ENCODE assay signal across 13 cellular contexts in genomic region chr12:820336-820735, GRCh38.
"Had no signal": no experiment of that assay in that cellular context is flagged by ENCODE, and none has a peak within 500 bp of the region (broad histone marks: within the 10 kb centered on the region; RNA-seq: fewer than 3 reads in every experiment).

No MANE protein-coding gene starts in this region.

- H3K4me1 ChIP-seq: breast epithelium had no signal

- H3K4me3 ChIP-seq: breast epithelium, dorsolateral prefrontal cortex, lung, smooth muscle cell, thyroid gland had no signal

- ATAC-seq: esophagus mucosa, left cardiac atrium, right cardiac atrium had no signal

- H3K27me3 Mint-ChIP-seq: activated naive CD8-positive, alpha-beta T cell treated with anti-CD3 and anti-CD28 coated beads, Interleukin-2, amount 10 ng/mL, durations not matched to agents 7 days and 5 days; progenitor cell of endocrine pancreas had no signal

- H3K9me3 ChIP-seq: thyroid gland had no signal

- H3K27me3 ChIP-seq: breast epithelium, dorsolateral prefrontal cortex, thyroid gland had no signal

- DNase-seq: activated naive CD8-positive, alpha-beta T cell treated with anti-CD3 and anti-CD28 coated beads, Interleukin-2, amount 10 ng/mL, durations not matched to agents 7 days and 5 days; aorta; dorsolateral prefrontal cortex; glutamatergic neuron; left cardiac atrium; midbrain; right cardiac atrium; thyroid gland had no signal

- H3K27ac Mint-ChIP-seq: activated naive CD8-positive, alpha-beta T cell treated with anti-CD3 and anti-CD28 coated beads, Interleukin-2, amount 10 ng/mL, durations not matched to agents 7 days and 5 days; progenitor cell of endocrine pancreas had no signal

- H3K4me3 Mint-ChIP-seq: activated naive CD8-positive, alpha-beta T cell treated with anti-CD3 and anti-CD28 coated beads, Interleukin-2, amount 10 ng/mL, durations not matched to agents 7 days and 5 days had no signal

- H3K27ac ChIP-seq: breast epithelium had no signal

- H3K36me3 ChIP-seq: breast epithelium, thyroid gland had no signal
